In genomic region chr4:90799895-90800294, GRCh38 we compare ENCODE assay signal across 29 cellular contexts.
"Had no signal": no experiment of that assay in that cellular context is flagged by ENCODE, and none has a peak within 500 bp of the region (broad histone marks: within the 10 kb centered on the region; RNA-seq: fewer than 3 reads in every experiment).

No MANE protein-coding gene starts in this region.

- H3K4me1 Mint-ChIP-seq: naive B cell; stimulated activated naive CD8-positive, alpha-beta T cell treated with anti-CD3 and anti-CD28 coated beads, Interleukin-15, amount 100 ng/mL, for 72 hours had no signal

- H3K27me3 ChIP-seq: adrenal gland, breast epithelium, gastrocnemius medialis, pancreas, right lobe of liver, suprapubic skin, transverse colon, vagina had no signal

- H3K36me3 ChIP-seq: adrenal gland, breast epithelium, gastrocnemius medialis, left ventricle myocardium inferior, pancreas, right lobe of liver, suprapubic skin, transverse colon, vagina, WERI-Rb-1 had no signal

- H3K27me3 Mint-ChIP-seq: dendritic cell treated with granulocyte-macrophage colony-stimulating factor and Interleukin-4, amounts not matched to agents 40 ng/mL and 50 ng/mL, for 4 days; naive B cell; stimulated activated naive CD8-positive, alpha-beta T cell treated with anti-CD3 and anti-CD28 coated beads, Interleukin-15, amount 100 ng/mL, for 72 hours had no signal

- H3K4me3 ChIP-seq: adrenal gland, breast epithelium, gastrocnemius medialis, left ventricle myocardium inferior, mucosa of descending colon, pancreas, right lobe of liver, suprapubic skin, transverse colon, vagina had no signal

- DNase-seq: activated CD4-positive, alpha-beta T cell treated with anti-CD3 and anti-CD28 coated beads for 1 hour; activated CD4-positive, alpha-beta T cell treated with anti-CD3 and anti-CD28 coated beads, Interleukin-2, amount 50 U/mL, for 4 hours; activated gamma-delta T cell treated with Interleukin-2 at 50 U/mL for 16 hours; activated T-cell treated with anti-CD3 and anti-CD28 coated beads for 4 hours; adrenal gland; cerebellar nuclear complex; effector CD8-positive, alpha-beta T cell; gastrocnemius medialis; head of caudate nucleus; kidney glomerular epithelial cell; left ventricle myocardium inferior; mesenchymal stem cell; mucosa of descending colon; naive B cell; right lobe of liver; small intestine; stimulated activated CD4-positive, alpha-beta T cell treated with anti-CD3 and anti-CD28 coated beads, Interleukin-15, amount 100 ng/mL, for 24 hours; stimulated activated CD4-positive, alpha-beta T cell treated with anti-CD3 and anti-CD28 coated beads, Interleukin-2, amount 100 ng/mL, for 48 hours; stimulated activated naive CD8-positive, alpha-beta T cell treated with anti-CD3 and anti-CD28 coated beads, Interleukin-15, amount 100 ng/mL, for 72 hours; T-helper 2 cell; transverse colon; WERI-Rb-1 had no signal

- H3K27ac ChIP-seq: adrenal gland, breast epithelium, gastrocnemius medialis, left ventricle myocardium inferior, pancreas, right lobe of liver, suprapubic skin, transverse colon, vagina, WERI-Rb-1 had no signal

- H3K4me3 Mint-ChIP-seq: activated T-helper 1 cell treated with anti-CD3 and anti-CD28 coated beads, Interleukin-12 subunit alpha, Interleukin-12 subunit beta, Interleukin-2, Interleukin-4 antibody, amounts not matched to agents 30 ng/mL and 10 ng/mL and 1 ng/mL, durations not matched to agents 14 hours and 24 hours and 36 hours; dendritic cell treated with granulocyte-macrophage colony-stimulating factor and Interleukin-4, amounts not matched to agents 40 ng/mL and 50 ng/mL, for 4 days; naive B cell; stimulated activated naive CD8-positive, alpha-beta T cell treated with anti-CD3 and anti-CD28 coated beads, Interleukin-15, amount 100 ng/mL, for 72 hours had no signal

- H3K27ac Mint-ChIP-seq: activated naive CD4-positive, alpha-beta T cell treated with anti-CD3 and anti-CD28 coated beads, Interleukin-2, amount 50 U/mL, for 72 hours; activated T-helper 1 cell treated with anti-CD3 and anti-CD28 coated beads, Interleukin-12 subunit alpha, Interleukin-12 subunit beta, Interleukin-2, Interleukin-4 antibody, amounts not matched to agents 30 ng/mL and 10 ng/mL and 1 ng/mL, durations not matched to agents 14 hours and 24 hours and 36 hours; dendritic cell treated with granulocyte-macrophage colony-stimulating factor and Interleukin-4, amounts not matched to agents 40 ng/mL and 50 ng/mL, for 4 days; naive B cell; stimulated activated naive CD8-positive, alpha-beta T cell treated with anti-CD3 and anti-CD28 coated beads, Interleukin-15, amount 100 ng/mL, for 72 hours had no signal

- H3K4me1 ChIP-seq: adrenal gland, breast epithelium, gastrocnemius medialis, left ventricle myocardium inferior, pancreas, right lobe of liver, suprapubic skin, transverse colon, vagina had no signal

- ATAC-seq: activated naive CD4-positive, alpha-beta T cell treated with anti-CD3 and anti-CD28 coated beads, Interleukin-2, amount 50 U/mL, for 72 hours; gastrocnemius medialis; mucosa of descending colon; pancreas; stimulated activated naive CD8-positive, alpha-beta T cell treated with anti-CD3 and anti-CD28 coated beads, Interleukin-15, amount 100 ng/mL, for 72 hours had no signal

- H3K9me3 ChIP-seq: adrenal gland, gastrocnemius medialis, pancreas, right lobe of liver, vagina had no signal
